15 cellular contexts compared by ENCODE assay signal in genomic region chr3:48405343-48405881, GRCh38. TPM values are rescaled to one million over a fixed set of nuclear protein-coding genes. Genes with fewer than 3 reads are reported as not detected.
DNase-seq lines count a peak whose midpoint lies in the region; ATAC-seq, FAIRE-seq and TF ChIP-seq lines count a peak whose summit lies in the region.
"Had no signal": no experiment of that assay in that cellular context is flagged by ENCODE, and none has a peak within 500 bp of the region (broad histone marks: within the 10 kb centered on the region; RNA-seq: fewer than 3 reads in every experiment).

No MANE protein-coding gene starts in this region.

- H3K27me3 ChIP-seq in H7 (ENCODE audit: control insufficient read depth, insufficient read depth, low read length): no peaks in the 10 kb centered on the region

- ATAC-seq in GM18907 (IDR thresholded peaks at IDR 0.05; ENCODE audit: unreplicated experiment) (no peak), SK-N-SH treated with all-trans-retinoic acid at 6 μM for 48 hours (no peak)
- ATAC-seq: left colon had no signal

- DNase-seq in Ammon's horn (ENCODE audit: low spot score) (peak; percentile 5), H7 (peak; percentile 32), frontal cortex (ENCODE audit: low spot score in 2 of 2) (peak; percentile 3 to 7), posterior vena cava (ENCODE audit: low spot score) (peak; percentile 76), medulla oblongata (ENCODE audit: extremely low spot score) (no peak)
- DNase-seq in NK-92 treated with Interleukin-12 subunit alpha and Interleukin-12 subunit beta, amount 100 ng/mL, for 24 hours (lab: John Stamatoyannopoulos, UW): no peak
- DNase-seq: activated naive CD4-positive, alpha-beta T cell treated with anti-CD3 and anti-CD28 coated beads for 36 hours; KBM-7; NCI-H524 had no signal

- no peak overlapping the region for H3K4me3 ChIP-seq in H7 (ENCODE audit: insufficient read depth, low read depth, low read length)

- intact Hi-C loops in posterior vena cava (cut with DNase I): no loop called here

- peaks cover 46% of the 10 kb centered on the region for H3K36me3 ChIP-seq in H7 (replicated peaks; ENCODE audit: control insufficient read depth, insufficient read depth, low read length)

- FAIRE-seq in frontal cortex (lab: Jason Lieb, UNC): no peak
- FAIRE-seq: GM12892, RCC 7860 had no signal

TF ChIP-seq in SK-N-SH treated with all-trans-retinoic acid at 6 μM for 48 hours, 23 proteins besides CTCF, POLR2A, EP300 and RAD21:
- TF ChIP-seq ISL1 (CRISPR knock-in tag; IDR thresholded peaks at IDR 0.05): no peak
- TF ChIP-seq ZNF8 (CRISPR knock-in tag; IDR thresholded peaks at IDR 0.05): no peak
- no peak for TF ChIP-seq TCF4 (CRISPR knock-in tag; IDR thresholded peaks at IDR 0.05; ENCODE audit: borderline replicate concordance)
- TF ChIP-seq ESRRG (CRISPR knock-in tag; IDR thresholded peaks at IDR 0.05): no peak
- TF ChIP-seq ARNTL (CRISPR knock-in tag; IDR thresholded peaks at IDR 0.05; ENCODE audit: borderline replicate concordance, low read depth): no peak
- TF ChIP-seq SNAI2 (CRISPR knock-in tag; IDR thresholded peaks at IDR 0.05): no peak
- no peak for TF ChIP-seq ZC3H10 (CRISPR knock-in tag; IDR thresholded peaks at IDR 0.05)
- TF ChIP-seq TOX (CRISPR knock-in tag; IDR thresholded peaks at IDR 0.05; ENCODE audit: borderline replicate concordance): no peak
- TF ChIP-seq, protein P1, sequence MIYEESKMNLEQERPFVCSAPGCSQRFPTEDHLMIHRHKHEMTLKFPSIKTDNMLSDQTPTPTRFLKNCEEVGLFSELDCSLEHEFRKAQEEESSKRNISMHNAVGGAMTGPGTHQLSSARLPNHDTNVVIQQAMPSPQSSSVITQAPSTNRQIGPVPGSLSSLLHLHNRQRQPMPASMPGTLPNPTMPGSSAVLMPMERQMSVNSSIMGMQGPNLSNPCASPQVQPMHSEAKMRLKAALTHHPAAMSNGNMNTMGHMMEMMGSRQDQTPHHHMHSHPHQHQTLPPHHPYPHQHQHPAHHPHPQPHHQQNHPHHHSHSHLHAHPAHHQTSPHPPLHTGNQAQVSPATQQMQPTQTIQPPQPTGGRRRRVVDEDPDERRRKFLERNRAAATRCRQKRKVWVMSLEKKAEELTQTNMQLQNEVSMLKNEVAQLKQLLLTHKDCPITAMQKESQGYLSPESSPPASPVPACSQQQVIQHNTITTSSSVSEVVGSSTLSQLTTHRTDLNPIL (CRISPR knock-in tag; IDR thresholded peaks at IDR 0.05; ENCODE audit: low read depth): no peak
- no peak for TF ChIP-seq PATZ1 (CRISPR knock-in tag; IDR thresholded peaks at IDR 0.05; ENCODE audit: borderline replicate concordance)
- TF ChIP-seq, protein P2, sequence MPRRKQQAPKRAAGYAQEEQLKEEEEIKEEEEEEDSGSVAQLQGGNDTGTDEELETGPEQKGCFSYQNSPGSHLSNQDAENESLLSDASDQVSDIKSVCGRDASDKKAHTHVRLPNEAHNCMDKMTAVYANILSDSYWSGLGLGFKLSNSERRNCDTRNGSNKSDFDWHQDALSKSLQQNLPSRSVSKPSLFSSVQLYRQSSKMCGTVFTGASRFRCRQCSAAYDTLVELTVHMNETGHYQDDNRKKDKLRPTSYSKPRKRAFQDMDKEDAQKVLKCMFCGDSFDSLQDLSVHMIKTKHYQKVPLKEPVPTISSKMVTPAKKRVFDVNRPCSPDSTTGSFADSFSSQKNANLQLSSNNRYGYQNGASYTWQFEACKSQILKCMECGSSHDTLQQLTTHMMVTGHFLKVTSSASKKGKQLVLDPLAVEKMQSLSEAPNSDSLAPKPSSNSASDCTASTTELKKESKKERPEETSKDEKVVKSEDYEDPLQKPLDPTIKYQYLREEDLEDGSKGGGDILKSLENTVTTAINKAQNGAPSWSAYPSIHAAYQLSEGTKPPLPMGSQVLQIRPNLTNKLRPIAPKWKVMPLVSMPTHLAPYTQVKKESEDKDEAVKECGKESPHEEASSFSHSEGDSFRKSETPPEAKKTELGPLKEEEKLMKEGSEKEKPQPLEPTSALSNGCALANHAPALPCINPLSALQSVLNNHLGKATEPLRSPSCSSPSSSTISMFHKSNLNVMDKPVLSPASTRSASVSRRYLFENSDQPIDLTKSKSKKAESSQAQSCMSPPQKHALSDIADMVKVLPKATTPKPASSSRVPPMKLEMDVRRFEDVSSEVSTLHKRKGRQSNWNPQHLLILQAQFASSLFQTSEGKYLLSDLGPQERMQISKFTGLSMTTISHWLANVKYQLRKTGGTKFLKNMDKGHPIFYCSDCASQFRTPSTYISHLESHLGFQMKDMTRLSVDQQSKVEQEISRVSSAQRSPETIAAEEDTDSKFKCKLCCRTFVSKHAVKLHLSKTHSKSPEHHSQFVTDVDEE (CRISPR knock-in tag; IDR thresholded peaks at IDR 0.05): no peak
- no peak for TF ChIP-seq ZFP3 (CRISPR knock-in tag; IDR thresholded peaks at IDR 0.05)
- no peak for TF ChIP-seq POU6F1 (CRISPR knock-in tag; IDR thresholded peaks at IDR 0.05; ENCODE audit: borderline replicate concordance, low read depth)
- TF ChIP-seq ZNF70 (CRISPR knock-in tag; IDR thresholded peaks at IDR 0.05): no peak
- TF ChIP-seq CSDC2 (CRISPR knock-in tag; IDR thresholded peaks at IDR 0.05): no peak
- no peak for TF ChIP-seq RARB (CRISPR knock-in tag; IDR thresholded peaks at IDR 0.05)
- TF ChIP-seq GLIS3 (CRISPR knock-in tag; IDR thresholded peaks at IDR 0.05): no peak
- TF ChIP-seq BACH2 (CRISPR knock-in tag; IDR thresholded peaks at IDR 0.05; ENCODE audit: borderline replicate concordance): no peak

RNA-seq across cellular contexts. Expression of gene PLXNB1, which starts 24.5 kb away (rescaled TPM):
- total RNA-seq in H7 (2014; rRNA removed; shearing (Covaris generic)): 46.5 and 65.7 TPM in 2 replicates
- total RNA-seq in frontal cortex: 32.2 TPM
- total RNA-seq in posterior vena cava: 10 to 100 TPM; 76.4 to 76.7 TPM

RNA-seq across cellular contexts. Expression of gene FBXW12, which starts 33.4 kb away (rescaled TPM):
- total RNA-seq in H7 (2014; rRNA removed; shearing (Covaris generic)): 0.07 and 0.67 TPM in 2 replicates
- total RNA-seq in frontal cortex: 1.6 TPM
- total RNA-seq in posterior vena cava: not detected
- total RNA-seq: activated naive CD4-positive, alpha-beta T cell treated with anti-CD3 and anti-CD28 coated beads for 36 hours; left colon; T-helper 1 cell treated with Interleukin-12 subunit alpha and Interleukin-12 subunit beta and Interleukin-4 antibody, amounts not matched to agents 30 ng/mL and 1 ng/mL, for 36 hours had no signal

RNA-seq across cellular contexts. Expression of gene CCDC51, which starts 34.5 kb away (rescaled TPM):
- total RNA-seq in H7 (2014; rRNA removed; shearing (Covaris generic)): 51.4 and 59.1 TPM in 2 replicates
- total RNA-seq in frontal cortex: 12.6 TPM
- 10 to 100 TPM; 13.0 to 16.2 TPM for total RNA-seq in posterior vena cava

RNA-seq across cellular contexts. Expression of gene TMA7, which starts 34.6 kb away (rescaled TPM):
- total RNA-seq in H7 (2014; rRNA removed; shearing (Covaris generic)): 222 and 264 TPM in 2 replicates
- 99.9 TPM for total RNA-seq in frontal cortex
- 100 to 1,000 TPM; 112 to 178 TPM for total RNA-seq in posterior vena cava

RNA-seq across cellular contexts. Expression of gene ATRIP, which starts 41.1 kb away (rescaled TPM):
- total RNA-seq in H7 (2014; rRNA removed; shearing (Covaris generic)): 13.4 and 18.5 TPM in 2 replicates
- total RNA-seq in frontal cortex: 7.3 TPM
- 1 to 10 TPM; 6.2 to 6.3 TPM for total RNA-seq in posterior vena cava

Comparison
In these comparisons a context has a peak if more than half of its experiments do, and no peak if none do; other contexts are left out.
1. DNase-seq: peak in Ammon's horn (single experiment), H7 (single experiment), frontal cortex (2 of 2) and posterior vena cava (single experiment); none in NK-92 treated with Interleukin-12 subunit alpha and Interleukin-12 subunit beta, amount 100 ng/mL, for 24 hours (single experiment) and medulla oblongata (single experiment).